1 cellular context compared by ENCODE assay signal in the genomic region with DNA sequence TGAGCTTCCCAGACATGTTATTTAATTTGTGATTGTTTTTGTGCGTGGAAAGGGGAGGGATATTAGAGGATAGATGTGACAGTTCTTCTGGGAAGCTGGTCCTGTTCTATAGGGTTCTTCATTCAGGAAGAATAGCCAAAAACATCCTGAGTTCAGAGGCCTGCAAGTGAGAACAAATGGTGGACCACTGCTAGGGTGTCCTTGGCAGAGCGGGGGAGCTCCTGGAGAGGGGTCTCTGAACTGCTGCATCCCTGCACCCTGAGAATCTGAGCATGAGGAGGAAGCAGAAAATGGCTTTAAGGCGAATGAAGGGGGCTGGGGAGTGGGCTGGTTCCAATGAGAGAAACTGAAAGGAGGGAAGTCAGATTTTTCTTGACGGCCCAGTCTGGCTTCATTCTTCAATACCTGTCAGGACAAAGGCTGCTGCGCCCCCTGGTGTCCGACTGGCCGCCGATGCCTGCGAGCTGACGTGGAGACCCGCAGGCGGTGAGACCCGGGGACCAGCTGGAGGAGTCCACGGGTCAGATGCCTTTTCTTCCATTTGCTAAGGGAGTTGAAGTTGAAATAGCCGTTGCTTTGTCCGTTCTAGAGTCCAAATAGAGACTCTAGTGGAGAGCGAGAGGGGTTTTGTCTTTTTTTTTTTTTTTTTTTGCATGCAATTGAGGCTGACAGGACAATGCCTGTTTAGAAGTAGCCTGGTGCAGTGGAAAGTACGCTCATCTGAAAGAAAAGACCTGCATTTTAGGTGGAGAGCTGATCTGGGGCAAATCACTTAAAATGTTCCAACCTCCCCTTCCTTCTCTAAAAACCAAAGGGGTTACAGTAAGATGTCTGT.
A peak's percentile ranks its signal among the peaks of the same experiment; 100 is the strongest.
TF ChIP-seq lines count a peak whose summit lies in the region.

No MANE protein-coding gene starts in this region.

TF ChIP-seq in HEK293, 187 proteins besides CTCF, POLR2A, EP300 and RAD21 (continued from another document):
- TF ChIP-seq ZNF600 (tag by site-specific recombination; IDR thresholded peaks at IDR 0.05) (no peak), PBX3 (CRISPR knock-in tag; IDR thresholded peaks at IDR 0.05) (peak; percentile 45; the same call in 1 of the 2 replicates), ZBTB26 (tag by site-specific recombination; optimal IDR thresholded peaks at IDR 0.05) (peak; percentile 12)
